ENCODE assay signal across 8 cellular contexts in genomic region chr5:61658592-61659008, GRCh38.
DNase-seq lines count a peak whose midpoint lies in the region; ATAC-seq, FAIRE-seq and TF ChIP-seq lines count a peak whose summit lies in the region.

No MANE protein-coding gene starts in this region.

- DNase-seq in A549 (ENCODE audit: low read depth in 1 of 2, low spot score in 1 of 2) (peak; percentile 77 to 79), NCI-H345 (lab: John Stamatoyannopoulos, UW) (peak; percentile 70), dedifferentiated amniotic fluid mesenchymal stem cell (ENCODE audit: extremely low spot score) (peak; percentile 72), right lobe of liver (peak; percentile 80 to 87 (median 83))
- peak; percentile 90 for DNase-seq in activated CD4-positive, alpha-beta T cell treated with anti-CD3 and anti-CD28 coated beads for 48 hours
- DNase-seq in stimulated activated CD4-positive, alpha-beta T cell treated with anti-CD3 and anti-CD28 coated beads, TNF-alpha, amount 100 ng/mL, for 4 hours (ENCODE audit: low read depth in 3 of 3), result peak; percentile 65 to 83 (median 75)

- H3K4me3 ChIP-seq in A549 (no peak overlapping the region), right lobe of liver (no peak overlapping the region)

- WGBS in A549 (ENCODE audit: missing lambda C conversion rate), result 36% methylated on average over 9 of the region's 9 CpGs
- 46% methylated on average over 9 of the region's 9 CpGs for WGBS in right lobe of liver (ENCODE audit: insufficient coverage, low coverage, low lambda C conversion rate, missing lambda C conversion rate)

- H3K27me3 ChIP-seq in right lobe of liver, result no peaks in the 10 kb centered on the region

- ATAC-seq in A549, result peak; percentile 83 to 96
- ATAC-seq in GM18517 (IDR thresholded peaks at IDR 0.05; ENCODE audit: unreplicated experiment), result peak; percentile 83
- peak; percentile 85 for ATAC-seq in HG03159 (IDR thresholded peaks at IDR 0.05; ENCODE audit: unreplicated experiment)
- ATAC-seq in right lobe of liver, result peak; percentile 91 to 98 (median 96)

- TF ChIP-seq CTCF in A549 (IDR thresholded peaks at IDR 0.05) (peak; percentile 89), right lobe of liver (IDR thresholded peaks at IDR 0.05) (peak; percentile 91 to 97 (median 92))

- intact Hi-C loops in right lobe of liver (cut with DNase I), result no loop called here

- H3K36me3 ChIP-seq in right lobe of liver, result no peaks in the 10 kb centered on the region

- peaks cover 10% of the 10 kb centered on the region for H3K4me1 ChIP-seq in A549
- no peaks in the 10 kb centered on the region for H3K4me1 ChIP-seq in right lobe of liver

- CTCF ChIA-PET in A549 (lab: Yijun Ruan, JAX), result interaction anchor here (0.6 to 3.2 kb wide), 66 partner anchors 8 to 980 kb away, joined by 3 to 39 read pairs (median 4); no protein-coding TSS in a partner anchor

- FAIRE-seq in A549 (lab: Jason Lieb, UNC), result peak; percentile 56

- TF ChIP-seq POLR2A in A549 (IDR thresholded peaks at IDR 0.05; ENCODE audit: low read length) (no peak), right lobe of liver (IDR thresholded peaks at IDR 0.05) (no peak)

- POLR2A ChIA-PET in A549 (lab: Yijun Ruan, JAX), result interaction anchor here (1.4 kb wide), 1 partner anchor 327 kb away, joined by 3 read pairs; no protein-coding TSS in a partner anchor

- TF ChIP-seq RAD21 in A549 (conservative IDR thresholded peaks at IDR 0.05 in 1 of 2, IDR thresholded peaks at IDR 0.05 in 1 of 2), result peak; percentile 91 to 93

- H3K9me3 ChIP-seq in A549 (no peaks in the 10 kb centered on the region), right lobe of liver (no peaks in the 10 kb centered on the region)

- no peak for TF ChIP-seq EP300 in A549 (IDR thresholded peaks at IDR 0.05)

- peak overlapping the region; percentile 42 to 52; a peak in 3 of 6 replicates for H3K27ac ChIP-seq in A549
- H3K27ac ChIP-seq in right lobe of liver, result no peak overlapping the region

- peak overlapping the region; percentile 32; the same call in 2 of the 3 replicates for H3K4me2 ChIP-seq in A549

TF ChIP-seq in A549, 52 proteins besides CTCF, POLR2A, EP300 and RAD21:
- TF ChIP-seq SMC3 (IDR thresholded peaks at IDR 0.05) (peak; percentile 97), MAFK (IDR thresholded peaks at IDR 0.05; ENCODE audit: partially characterized antibody) (peak; percentile 76), USF2 (IDR thresholded peaks at IDR 0.05) (no peak), CBX2 (IDR thresholded peaks at IDR 0.05; ENCODE audit: borderline replicate concordance, low read depth) (no peak), HDAC2 (IDR thresholded peaks at IDR 0.05) (no peak), TFCP2L1 (CRISPR knock-in tag; IDR thresholded peaks at IDR 0.05) (no peak)
- TF ChIP-seq, protein P1, sequence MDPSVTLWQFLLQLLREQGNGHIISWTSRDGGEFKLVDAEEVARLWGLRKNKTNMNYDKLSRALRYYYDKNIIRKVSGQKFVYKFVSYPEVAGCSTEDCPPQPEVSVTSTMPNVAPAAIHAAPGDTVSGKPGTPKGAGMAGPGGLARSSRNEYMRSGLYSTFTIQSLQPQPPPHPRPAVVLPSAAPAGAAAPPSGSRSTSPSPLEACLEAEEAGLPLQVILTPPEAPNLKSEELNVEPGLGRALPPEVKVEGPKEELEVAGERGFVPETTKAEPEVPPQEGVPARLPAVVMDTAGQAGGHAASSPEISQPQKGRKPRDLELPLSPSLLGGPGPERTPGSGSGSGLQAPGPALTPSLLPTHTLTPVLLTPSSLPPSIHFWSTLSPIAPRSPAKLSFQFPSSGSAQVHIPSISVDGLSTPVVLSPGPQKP (IDR thresholded peaks at IDR 0.05; ENCODE audit: low read depth, low read length), result no peak
- TF ChIP-seq, protein P2, sequence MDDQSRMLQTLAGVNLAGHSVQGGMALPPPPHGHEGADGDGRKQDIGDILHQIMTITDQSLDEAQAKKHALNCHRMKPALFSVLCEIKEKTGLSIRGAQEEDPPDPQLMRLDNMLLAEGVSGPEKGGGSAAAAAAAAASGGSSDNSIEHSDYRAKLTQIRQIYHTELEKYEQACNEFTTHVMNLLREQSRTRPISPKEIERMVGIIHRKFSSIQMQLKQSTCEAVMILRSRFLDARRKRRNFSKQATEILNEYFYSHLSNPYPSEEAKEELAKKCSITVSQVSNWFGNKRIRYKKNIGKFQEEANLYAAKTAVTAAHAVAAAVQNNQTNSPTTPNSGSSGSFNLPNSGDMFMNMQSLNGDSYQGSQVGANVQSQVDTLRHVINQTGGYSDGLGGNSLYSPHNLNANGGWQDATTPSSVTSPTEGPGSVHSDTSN (IDR thresholded peaks at IDR 0.05), result no peak

Comparison
In these comparisons a context has a peak if more than half of its experiments do, and no peak if none do; other contexts are left out.
1. H3K27ac ChIP-seq: peak in A549 (2 of 2); none in right lobe of liver (0 of 3).
2. Peak in every context shown above with its lines, with median percentiles within 50 percentile points of each other: ATAC-seq and DNase-seq.